In genomic region chr3:68049781-68050180, GRCh38 we compare ENCODE assay signal across 8 cellular contexts.
"Had no signal": no experiment of that assay in that cellular context is flagged by ENCODE, and none has a peak within 500 bp of the region (broad histone marks: within the 10 kb centered on the region; RNA-seq: fewer than 3 reads in every experiment).

No MANE protein-coding gene starts in this region.

- DNase-seq: GDM1, GF-D8 had no signal

- H3K4me3 ChIP-seq: GM12878 had no signal

- FAIRE-seq: G401.6, GM12878, GM12891, GM12892, GM18507, GM19239 had no signal

- ATAC-seq: GM12878 had no signal
